9 cellular contexts compared by ENCODE assay signal in the genomic region with DNA sequence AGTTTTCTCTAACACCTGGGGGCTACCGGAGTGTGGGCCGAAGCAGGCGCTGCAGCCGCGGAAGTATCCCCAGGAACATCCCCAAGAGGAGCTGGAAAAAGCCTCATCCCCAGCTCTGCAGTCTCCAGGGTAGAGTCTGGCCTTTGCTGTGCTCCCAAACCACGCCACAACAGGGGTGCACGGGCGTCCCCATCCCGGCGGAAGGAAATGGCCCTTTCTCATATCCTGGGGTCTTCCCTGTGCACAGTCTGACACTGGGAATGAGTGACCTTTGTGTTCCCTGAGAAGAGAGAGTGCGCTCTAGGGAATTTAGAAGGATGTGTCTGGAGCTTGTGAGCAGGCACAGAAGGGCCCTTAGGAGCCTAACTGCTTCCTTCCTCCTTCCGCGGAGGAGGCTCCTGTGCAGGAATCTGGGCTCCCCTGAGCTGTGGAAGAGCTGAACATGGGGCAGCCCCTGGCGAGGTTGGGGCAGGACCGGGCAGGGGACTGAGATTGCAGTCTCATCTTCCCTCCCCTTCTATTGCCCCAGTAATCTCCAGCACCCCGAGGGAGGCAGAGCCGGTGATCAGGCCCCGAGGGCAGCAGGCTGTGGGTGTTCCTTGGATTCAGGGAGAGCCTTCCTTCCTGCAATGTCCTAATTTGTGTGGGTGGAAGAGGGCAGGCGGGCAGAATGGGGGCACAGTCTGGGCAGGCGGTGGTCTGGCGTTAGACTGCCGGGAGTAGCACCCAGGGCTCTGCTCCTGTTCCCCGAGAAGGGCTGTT. TPM values are rescaled to one million over a fixed set of nuclear protein-coding genes. Genes with fewer than 3 reads are reported as not detected.
DNase-seq lines count a peak whose midpoint lies in the region; ATAC-seq, FAIRE-seq and TF ChIP-seq lines count a peak whose summit lies in the region.
"Had no signal": no experiment of that assay in that cellular context is flagged by ENCODE, and none has a peak within 500 bp of the region (broad histone marks: within the 10 kb centered on the region; RNA-seq: fewer than 3 reads in every experiment).

No MANE protein-coding gene starts in this region.

- no peaks in the 10 kb centered on the region for H3K27me3 Mint-ChIP-seq in T-helper 2 cell treated with Interferon-gamma antibody and Interleukin-4, amounts not matched to agents 5 μg/mL and 100 μg/mL, for 36 hours (ENCODE audit: low read depth)
- H3K27me3 Mint-ChIP-seq in activated T-helper 17 cell treated with anti-CD3 and anti-CD28 coated beads, Interleukin-2, amount 50 U/mL, for 72 hours: no peaks in the 10 kb centered on the region

- H4K20me1 ChIP-seq in keratinocyte (ENCODE audit: control insufficient read depth, extremely low read depth, insufficient read depth, low read length): peaks cover 3% of the 10 kb centered on the region

- no peak overlapping the region for H2AFZ ChIP-seq in keratinocyte (ENCODE audit: control insufficient read depth, low read length)

- dilution Hi-C loops in keratinocyte (cut with MboI; ENCODE audit: extremely low pct_ligation_motif_present, low sequenced_read_pairs): no loop called here

- H3K27ac Mint-ChIP-seq in T-helper 2 cell treated with Interferon-gamma antibody and Interleukin-4, amounts not matched to agents 5 μg/mL and 100 μg/mL, for 36 hours: peak overlapping the region; percentile 89
- peak overlapping the region; percentile 94 for H3K27ac Mint-ChIP-seq in activated T-helper 17 cell treated with anti-CD3 and anti-CD28 coated beads, Interleukin-2, amount 50 U/mL, for 72 hours

- peaks cover 24% of the 10 kb centered on the region for H3K4me1 Mint-ChIP-seq in T-helper 2 cell treated with Interferon-gamma antibody and Interleukin-4, amounts not matched to agents 5 μg/mL and 100 μg/mL, for 36 hours (ENCODE audit: low read depth)
- H3K4me1 Mint-ChIP-seq in activated T-helper 17 cell treated with anti-CD3 and anti-CD28 coated beads, Interleukin-2, amount 50 U/mL, for 72 hours: peaks cover 7% of the 10 kb centered on the region

- H3K4me2 ChIP-seq in keratinocyte (ENCODE audit: control insufficient read depth, extremely low read depth, insufficient read depth, low read depth, low read length): peak overlapping the region; percentile 96

- H3K4me3 Mint-ChIP-seq in T-helper 2 cell treated with Interferon-gamma antibody and Interleukin-4, amounts not matched to agents 5 μg/mL and 100 μg/mL, for 36 hours: peak overlapping the region; percentile 95
- peak overlapping the region; percentile 90 for H3K4me3 Mint-ChIP-seq in activated T-helper 17 cell treated with anti-CD3 and anti-CD28 coated beads, Interleukin-2, amount 50 U/mL, for 72 hours

- no peak for TF ChIP-seq CTCF in keratinocyte (optimal IDR thresholded peaks at IDR 0.05 in 1 of 3, IDR thresholded peaks at IDR 0.05 in 1 of 3, conservative IDR thresholded peaks at IDR 0.05 in 1 of 3; ENCODE audit: extremely low read depth in 1 of 3, insufficient read depth in 2 of 3, low read length in 3 of 3)

- DNase-seq in T-helper 2 cell treated with Interferon-gamma antibody and Interleukin-4, amounts not matched to agents 5 μg/mL and 100 μg/mL, for 36 hours (ENCODE audit: low spot score): no peak
- DNase-seq in T-helper 2 cell (no peak), keratinocyte (ENCODE audit: low read depth, low spot score) (no peak), AG20443 (ENCODE audit: low spot score) (no peak), HEK293T (ENCODE audit: extremely low spot score) (no peak)

- H3K9ac ChIP-seq in keratinocyte (ENCODE audit: control insufficient read depth, extremely low read depth, insufficient read depth, low read length): peak overlapping the region; percentile 80

- H3K4me1 ChIP-seq in keratinocyte (ENCODE audit: control insufficient read depth, extremely low read depth, insufficient read depth, low read length): peaks cover 28% of the 10 kb centered on the region

- CTCF ChIA-PET in HEK293T (lab: Yijun Ruan, JAX): interaction anchor here (0.8 to 1.1 kb wide), 2 partner anchors 33 to 1109 kb away, joined by 3 read pairs; no protein-coding TSS in a partner anchor

- peaks cover 1 to 5% of the 10 kb centered on the region in 2 experiments for H3K36me3 ChIP-seq in keratinocyte (ENCODE audit: control insufficient read depth in 2 of 2, extremely low read depth in 1 of 2, insufficient read depth in 2 of 2, low read length in 2 of 2)

- no peaks in the 10 kb centered on the region for H3K27me3 ChIP-seq in keratinocyte (ENCODE audit: control insufficient read depth, extremely low read depth, insufficient read depth, low read length)

- H3K27ac ChIP-seq in keratinocyte (ENCODE audit: control insufficient read depth, insufficient read depth, low read length) (no peak overlapping the region), temporal lobe (ENCODE audit: low read depth, low read length) (peak overlapping the region; percentile 95)

- FAIRE-seq in keratinocyte (lab: Jason Lieb, UNC): no peak

- no peaks in the 10 kb centered on the region for H3K9me1 ChIP-seq in keratinocyte (ENCODE audit: control insufficient read depth, extremely low read depth, insufficient read depth, low read length)

- no peak for ATAC-seq in activated T-helper 17 cell treated with anti-CD3 and anti-CD28 coated beads, Interleukin-2, amount 50 U/mL, for 72 hours (replicated peaks)
- no peak for ATAC-seq in HG03095 (IDR thresholded peaks at IDR 0.05; ENCODE audit: unreplicated experiment)

- POLR2A ChIA-PET in HEK293T (lab: Yijun Ruan, JAX): interaction anchor here (0.9 to 3.3 kb wide), 9 partner anchors 8 to 56 kb away, joined by 3 to 50 read pairs (median 15); a partner anchor contains a TSS

- H3K36me3 Mint-ChIP-seq in T-helper 2 cell treated with Interferon-gamma antibody and Interleukin-4, amounts not matched to agents 5 μg/mL and 100 μg/mL, for 36 hours (ENCODE audit: low read depth): peaks cover 19% of the 10 kb centered on the region
- H3K36me3 Mint-ChIP-seq in activated T-helper 17 cell treated with anti-CD3 and anti-CD28 coated beads, Interleukin-2, amount 50 U/mL, for 72 hours (ENCODE audit: low read depth): peaks cover 32% of the 10 kb centered on the region

- no peaks in the 10 kb centered on the region for H3K9me3 Mint-ChIP-seq in T-helper 2 cell treated with Interferon-gamma antibody and Interleukin-4, amounts not matched to agents 5 μg/mL and 100 μg/mL, for 36 hours
- H3K9me3 Mint-ChIP-seq in activated T-helper 17 cell treated with anti-CD3 and anti-CD28 coated beads, Interleukin-2, amount 50 U/mL, for 72 hours: no peaks in the 10 kb centered on the region

- H3K9me3 ChIP-seq in keratinocyte (ENCODE audit: control insufficient read depth, low read depth, low read length): no peaks in the 10 kb centered on the region

- H3K4me3 ChIP-seq in keratinocyte (ENCODE audit: control insufficient read depth in 2 of 3, extremely low read depth in 1 of 3, insufficient read depth in 2 of 3, low read depth in 1 of 3, low read length in 3 of 3): peak overlapping the region; percentile 72 to 80 (median 76)

- H3K79me2 ChIP-seq in keratinocyte (ENCODE audit: control insufficient read depth, insufficient read depth, low read length): no peaks in the 10 kb centered on the region

RNA-seq across cellular contexts. Expression of a gene that starts 1.3 kb away (rescaled TPM):
- total RNA-seq in activated T-helper 17 cell treated with anti-CD3 and anti-CD28 coated beads, Interleukin-2, amount 50 U/mL, for 72 hours: 10 to 100 TPM; 68.1 to 79.6 TPM
- 9.3 to 13.9 TPM (median 9.5 TPM) in 3 replicates for polyA plus RNA-seq in keratinocyte
- polyA plus RNA-seq in keratinocyte (2011; ENCODE audit: low read depth): 3.7 TPM
- polyA plus RNA-seq in keratinocyte (2011; cell fraction: cytosol; rRNA removed): 8.3 and 14.5 TPM in 2 replicates
- 23.9 and 32.1 TPM in 2 replicates for polyA plus RNA-seq in keratinocyte (2011; cell fraction: nucleus; rRNA removed)
- polyA plus RNA-seq in keratinocyte (2012; ENCODE audit: low replicate concordance): 13.4 and 22.4 TPM in 2 replicates
- 6.0 to 10.4 TPM (median 7.8 TPM) in 3 replicates for polyA minus RNA-seq in keratinocyte
- 18.8 TPM for polyA minus RNA-seq in keratinocyte (2011; cell fraction: cytosol; rRNA and poly(A)+ RNA removed)
- polyA minus RNA-seq in keratinocyte (2011; cell fraction: nucleus; rRNA and poly(A)+ RNA removed): 8.8 and 12.4 TPM in 2 replicates
- 28.8 TPM for total RNA-seq in temporal lobe

RNA-seq across cellular contexts. Expression of a gene that starts 9.2 kb away (rescaled TPM):
- 1 to 10 TPM; 2.5 to 3.2 TPM for total RNA-seq in activated T-helper 17 cell treated with anti-CD3 and anti-CD28 coated beads, Interleukin-2, amount 50 U/mL, for 72 hours
- 1.0 to 1.9 TPM (median 1.1 TPM) in 3 replicates for polyA plus RNA-seq in keratinocyte
- polyA plus RNA-seq in keratinocyte (2011; ENCODE audit: low read depth): 0.15 TPM
- polyA plus RNA-seq in keratinocyte (2011; cell fraction: cytosol; rRNA removed): 0.44 and 1.6 TPM in 2 replicates
- polyA plus RNA-seq in keratinocyte (2011; cell fraction: nucleus; rRNA removed): 0.74 and 1.7 TPM in 2 replicates
- 0.78 and 2.6 TPM in 2 replicates for polyA plus RNA-seq in keratinocyte (2012; ENCODE audit: low replicate concordance)
- polyA minus RNA-seq in keratinocyte: 0.16 to 0.33 TPM (median 0.26 TPM) in 3 replicates
- polyA minus RNA-seq in keratinocyte (2011; cell fraction: cytosol; rRNA and poly(A)+ RNA removed): 2.9 TPM
- polyA minus RNA-seq in keratinocyte (2011; cell fraction: nucleus; rRNA and poly(A)+ RNA removed): 1.4 and 2.1 TPM in 2 replicates
- 9.3 TPM for total RNA-seq in temporal lobe

RNA-seq across cellular contexts. Expression of a gene that starts 28.5 kb away (rescaled TPM):
- total RNA-seq in activated T-helper 17 cell treated with anti-CD3 and anti-CD28 coated beads, Interleukin-2, amount 50 U/mL, for 72 hours: not detected
- not detected in 3 replicates for polyA plus RNA-seq in keratinocyte
- polyA plus RNA-seq in keratinocyte (2011; ENCODE audit: low read depth): not detected
- polyA plus RNA-seq in keratinocyte (2011; cell fraction: cytosol; rRNA removed): not detected in 2 replicates
- not detected in 2 replicates for polyA plus RNA-seq in keratinocyte (2011; cell fraction: nucleus; rRNA removed)
- polyA plus RNA-seq in keratinocyte (2012; ENCODE audit: low replicate concordance): not detected in 2 replicates
- not detected in 3 replicates for polyA minus RNA-seq in keratinocyte
- polyA minus RNA-seq in keratinocyte (2011; cell fraction: cytosol; rRNA and poly(A)+ RNA removed): not detected
- polyA minus RNA-seq in keratinocyte (2011; cell fraction: nucleus; rRNA and poly(A)+ RNA removed): not detected in 2 replicates
- total RNA-seq in temporal lobe: 12.0 TPM
- total RNA-seq: T-helper 2 cell treated with Interferon-gamma antibody and Interleukin-4, amounts not matched to agents 100 ng/mL and 5 ng/mL, for 36 hours had no signal

RNA-seq across cellular contexts. Expression of a gene that starts 46.6 kb away (rescaled TPM):
- 10 to 100 TPM in 1 of 2 donors, 1 to 10 TPM in 1; 9.4 to 11.1 TPM for total RNA-seq in activated T-helper 17 cell treated with anti-CD3 and anti-CD28 coated beads, Interleukin-2, amount 50 U/mL, for 72 hours
- polyA plus RNA-seq in keratinocyte: 1.3 to 2.3 TPM (median 1.7 TPM) in 3 replicates
- polyA plus RNA-seq in keratinocyte (2011; ENCODE audit: low read depth): 0.37 TPM
- 0.70 and 1.3 TPM in 2 replicates for polyA plus RNA-seq in keratinocyte (2011; cell fraction: cytosol; rRNA removed)
- 3.7 and 4.7 TPM in 2 replicates for polyA plus RNA-seq in keratinocyte (2011; cell fraction: nucleus; rRNA removed)
- polyA plus RNA-seq in keratinocyte (2012; ENCODE audit: low replicate concordance): 1.00 and 1.1 TPM in 2 replicates
- polyA minus RNA-seq in keratinocyte: 0.49 to 4.2 TPM (median 3.8 TPM) in 3 replicates
- polyA minus RNA-seq in keratinocyte (2011; cell fraction: cytosol; rRNA and poly(A)+ RNA removed): 4.2 TPM
- 6.4 and 12.9 TPM in 2 replicates for polyA minus RNA-seq in keratinocyte (2011; cell fraction: nucleus; rRNA and poly(A)+ RNA removed)
- 4.2 TPM for total RNA-seq in temporal lobe

RNA-seq across cellular contexts. Expression of a gene that starts 46.8 kb away (rescaled TPM):
- 10 to 100 TPM; 32.7 to 61.6 TPM for total RNA-seq in activated T-helper 17 cell treated with anti-CD3 and anti-CD28 coated beads, Interleukin-2, amount 50 U/mL, for 72 hours
- polyA plus RNA-seq in keratinocyte: 1.0 to 2.5 TPM (median 1.7 TPM) in 3 replicates
- polyA plus RNA-seq in keratinocyte (2011; ENCODE audit: low read depth): 0.72 TPM
- 1.4 and 4.1 TPM in 2 replicates for polyA plus RNA-seq in keratinocyte (2011; cell fraction: cytosol; rRNA removed)
- 1.8 and 2.8 TPM in 2 replicates for polyA plus RNA-seq in keratinocyte (2011; cell fraction: nucleus; rRNA removed)
- 1.7 and 3.2 TPM in 2 replicates for polyA plus RNA-seq in keratinocyte (2012; ENCODE audit: low replicate concordance)
- 1.3 to 3.4 TPM (median 1.7 TPM) in 3 replicates for polyA minus RNA-seq in keratinocyte
- polyA minus RNA-seq in keratinocyte (2011; cell fraction: cytosol; rRNA and poly(A)+ RNA removed): 10.9 TPM
- polyA minus RNA-seq in keratinocyte (2011; cell fraction: nucleus; rRNA and poly(A)+ RNA removed): 3.7 TPM in 2 replicates
- 14.0 TPM for total RNA-seq in temporal lobe

Comparison
In these comparisons a context has a peak if more than half of its experiments do, and no peak if none do; other contexts are left out.
1. RNA of a gene that starts 28.5 kb away (total RNA-seq): 12.0 TPM in temporal lobe (single experiment); not detected in activated T-helper 17 cell treated with anti-CD3 and anti-CD28 coated beads, Interleukin-2, amount 50 U/mL, for 72 hours; every median in the first group is over 10 times any median in the second.